Comparison of ENCODE assay signal across 9 cellular contexts in genomic region chr13:33931397-33931987, GRCh38.
A peak's percentile ranks its signal among the peaks of the same experiment; 100 is the strongest.
DNase-seq lines count a peak whose midpoint lies in the region; ATAC-seq and TF ChIP-seq lines count a peak whose summit lies in the region.
"Had no signal": no experiment of that assay in that cellular context is flagged by ENCODE, and none has a peak within 500 bp of the region (broad histone marks: within the 10 kb centered on the region; RNA-seq: fewer than 3 reads in every experiment).

No MANE protein-coding gene starts in this region.

- no peaks in the 10 kb centered on the region for H4K20me1 ChIP-seq in OCI-LY1 (ENCODE audit: insufficient read depth, low read length)

- no peaks in the 10 kb centered on the region for H3K36me3 Mint-ChIP-seq in endodermal cell (ENCODE audit: low read depth)
- H3K36me3 Mint-ChIP-seq in CD4-positive, alpha-beta memory T cell = no peaks in the 10 kb centered on the region
- H3K36me3 Mint-ChIP-seq: activated naive CD4-positive, alpha-beta T cell treated with anti-CD3 and anti-CD28 coated beads, Interleukin-2, amount 50 U/mL, for 24 hours had no signal

- no peak overlapping the region for H3K27ac Mint-ChIP-seq in endodermal cell
- H3K27ac Mint-ChIP-seq in CD4-positive, alpha-beta memory T cell = no peak overlapping the region
- H3K27ac Mint-ChIP-seq: activated naive CD4-positive, alpha-beta T cell treated with anti-CD3 and anti-CD28 coated beads, Interleukin-2, amount 50 U/mL, for 24 hours had no signal

- no peak overlapping the region for H3K4me2 ChIP-seq in OCI-LY1 (ENCODE audit: low read length)

- ATAC-seq in HG02840 (IDR thresholded peaks at IDR 0.05; ENCODE audit: low FRiP score, unreplicated experiment) (peak; percentile 65), GM18873 (IDR thresholded peaks at IDR 0.05; ENCODE audit: low FRiP score, unreplicated experiment) (no peak)

- no peaks in the 10 kb centered on the region for H3K9me3 Mint-ChIP-seq in endodermal cell
- no peaks in the 10 kb centered on the region for H3K9me3 Mint-ChIP-seq in CD4-positive, alpha-beta memory T cell
- H3K9me3 Mint-ChIP-seq: activated naive CD4-positive, alpha-beta T cell treated with anti-CD3 and anti-CD28 coated beads, Interleukin-2, amount 50 U/mL, for 24 hours had no signal

- H3K4me3 ChIP-seq in OCI-LY1 (ENCODE audit: low read depth, low read length, poor library complexity, severe bottlenecking) = no peak overlapping the region
- no peak overlapping the region for H3K4me3 ChIP-seq in endodermal cell (ENCODE audit: low read length)
- H3K4me3 ChIP-seq in CD4-positive, alpha-beta memory T cell (ENCODE audit: low read length in 2 of 2) = no peak overlapping the region

- POLR2A ChIA-PET in CD4-positive, alpha-beta memory T cell (lab: Charles Lee; ENCODE audit: partially characterized antibody) = no interaction called here

- H3K36me3 ChIP-seq in OCI-LY1 (ENCODE audit: insufficient read depth, low read length) (no peaks in the 10 kb centered on the region), endodermal cell (ENCODE audit: control insufficient read depth, insufficient read depth, low read length) (no peaks in the 10 kb centered on the region)
- no peaks in the 10 kb centered on the region for H3K36me3 ChIP-seq in CD4-positive, alpha-beta memory T cell (ENCODE audit: insufficient read depth, low read length)

- H3F3A ChIP-seq in OCI-LY1 (ENCODE audit: insufficient read depth, low read length) = no peaks in the 10 kb centered on the region

- H3K4me1 Mint-ChIP-seq in endodermal cell = peaks cover 4% of the 10 kb centered on the region
- H3K4me1 Mint-ChIP-seq in CD4-positive, alpha-beta memory T cell = no peaks in the 10 kb centered on the region
- H3K4me1 Mint-ChIP-seq: activated naive CD4-positive, alpha-beta T cell treated with anti-CD3 and anti-CD28 coated beads, Interleukin-2, amount 50 U/mL, for 24 hours had no signal

- H3K4me1 ChIP-seq in OCI-LY1 (ENCODE audit: insufficient read depth, low read length, severe bottlenecking) (peaks cover 20% of the 10 kb centered on the region), endodermal cell (ENCODE audit: control insufficient read depth, insufficient read depth, low read length) (no peaks in the 10 kb centered on the region)
- no peaks in the 10 kb centered on the region for H3K4me1 ChIP-seq in CD4-positive, alpha-beta memory T cell (ENCODE audit: insufficient read depth, low read length)

- H3K27me3 ChIP-seq in OCI-LY1 (ENCODE audit: insufficient read depth, low read length) = no peaks in the 10 kb centered on the region
- H3K27me3 ChIP-seq in endodermal cell (ENCODE audit: control insufficient read depth, insufficient read depth, low read length, poor library complexity, severe bottlenecking) = no peaks in the 10 kb centered on the region
- H3K27me3 ChIP-seq in CD4-positive, alpha-beta memory T cell (ENCODE audit: insufficient read depth, low read length) = no peaks in the 10 kb centered on the region

- no peaks in the 10 kb centered on the region for H3K9me2 ChIP-seq in OCI-LY1 (ENCODE audit: low read depth, low read length)

- no peaks in the 10 kb centered on the region for H3K79me2 ChIP-seq in OCI-LY1 (ENCODE audit: insufficient read depth, low read length)

- DNase-seq in NCI-H345 (lab: John Stamatoyannopoulos, UW) (peak; percentile 17), NCI-H345 treated with DMSO at 0.1 percent for 48 hours (lab: John Stamatoyannopoulos, UW; ENCODE audit: unreplicated experiment) (no peak), endodermal cell (peak; percentile 63), myocyte (ENCODE audit: low read depth) (peak; percentile 77)
- no peak for DNase-seq in CD4-positive, alpha-beta memory T cell

- intact Hi-C loops in CD4-positive, alpha-beta memory T cell (cut with micrococcal nuclease) = loop anchor here (5.0 kb wide), 1 partner anchor 1226 kb away; no protein-coding TSS in a partner anchor

- no peaks in the 10 kb centered on the region for H3K27me3 Mint-ChIP-seq in endodermal cell (ENCODE audit: insufficient read depth)
- no peaks in the 10 kb centered on the region for H3K27me3 Mint-ChIP-seq in CD4-positive, alpha-beta memory T cell
- H3K27me3 Mint-ChIP-seq: activated naive CD4-positive, alpha-beta T cell treated with anti-CD3 and anti-CD28 coated beads, Interleukin-2, amount 50 U/mL, for 24 hours had no signal

- WGBS in endodermal cell (ENCODE audit: insufficient coverage in 1 of 2, insufficient read length in 1 of 2), 2 experiments = 78 to 90% methylated on average over 1 to 3 of the region's 4 CpGs

- no peak overlapping the region for H3K4me3 Mint-ChIP-seq in endodermal cell
- H3K4me3 Mint-ChIP-seq in CD4-positive, alpha-beta memory T cell = no peak overlapping the region
- H3K4me3 Mint-ChIP-seq: activated naive CD4-positive, alpha-beta T cell treated with anti-CD3 and anti-CD28 coated beads, Interleukin-2, amount 50 U/mL, for 24 hours had no signal

- H3K27ac ChIP-seq in OCI-LY1 (ENCODE audit: low read depth, low read length, poor library complexity, severe bottlenecking) = no peak overlapping the region
- H3K27ac ChIP-seq in endodermal cell (ENCODE audit: low read depth, low read length) = no peak overlapping the region
- no peak overlapping the region for H3K27ac ChIP-seq in CD4-positive, alpha-beta memory T cell (ENCODE audit: low read depth, low read length)

- TF ChIP-seq CTCF in OCI-LY1 (IDR thresholded peaks at IDR 0.05; ENCODE audit: low read length) (peak; percentile 62), endodermal cell (conservative IDR thresholded peaks at IDR 0.05) (peak; percentile 82)

- H2AFZ ChIP-seq in OCI-LY1 (ENCODE audit: low read length) = no peak overlapping the region

- H3K9me3 ChIP-seq in OCI-LY1 (ENCODE audit: low read length) (no peaks in the 10 kb centered on the region), endodermal cell (ENCODE audit: control insufficient read depth, low read length) (no peaks in the 10 kb centered on the region)
- no peaks in the 10 kb centered on the region for H3K9me3 ChIP-seq in CD4-positive, alpha-beta memory T cell (ENCODE audit: control insufficient read depth in 1 of 2, low read length in 2 of 2)

- H3K9ac ChIP-seq in OCI-LY1 (ENCODE audit: low read length) (no peak overlapping the region), endodermal cell (ENCODE audit: extremely low read depth, low read length, poor library complexity, severe bottlenecking) (no peak overlapping the region)

- CTCF ChIA-PET in CD4-positive, alpha-beta memory T cell (lab: Charles Lee; ENCODE audit: partially characterized antibody) = no interaction called here

Comparison
In these comparisons a context has a peak if more than half of its experiments do, and no peak if none do; other contexts are left out.
1. DNase-seq: peak in NCI-H345 (single experiment), endodermal cell (single experiment) and myocyte (single experiment); none in NCI-H345 treated with DMSO at 0.1 percent for 48 hours (single experiment) and CD4-positive, alpha-beta memory T cell (0 of 5).